Comparison of ENCODE assay signal across 2 cellular contexts in the genomic region with DNA sequence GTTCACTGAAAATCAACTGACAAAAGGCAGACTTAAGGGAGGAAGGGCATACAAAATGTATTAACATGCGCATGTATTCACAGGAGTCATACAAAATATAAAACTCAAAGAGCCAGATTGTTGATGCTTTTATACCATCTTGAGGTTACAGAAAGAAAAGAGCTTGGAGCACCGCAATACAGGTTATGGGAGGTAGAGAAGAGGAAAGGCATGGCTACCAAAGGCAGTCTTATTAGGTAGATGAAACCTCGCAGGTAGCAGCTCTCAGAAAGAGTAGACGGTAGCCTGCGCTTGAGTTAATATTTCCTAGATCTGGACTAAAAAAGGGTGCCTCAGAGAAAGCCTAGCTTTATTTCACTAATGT.
A peak's percentile ranks its signal among the peaks of the same experiment; 100 is the strongest.
TF ChIP-seq lines count a peak whose summit lies in the region.

No MANE protein-coding gene starts in this region.

TF ChIP-seq in HepG2, 621 proteins besides CTCF, POLR2A, EP300 and RAD21:
- TF ChIP-seq RARG (CRISPR knock-in tag; IDR thresholded peaks at IDR 0.05; ENCODE audit: low read depth) (0 out of 2 replicates have a peak, but pooled peaks have one; percentile 7), SALL2 (CRISPR knock-in tag; IDR thresholded peaks at IDR 0.05) (no peak), ZNF782 (CRISPR knock-in tag; IDR thresholded peaks at IDR 0.05; ENCODE audit: borderline replicate concordance) (peak; percentile 49; the same call in 1 of the 2 replicates), GATA4 (IDR thresholded peaks at IDR 0.05; ENCODE audit: borderline replicate concordance, low read depth) (no peak), ZZZ3 (CRISPR knock-in tag; IDR thresholded peaks at IDR 0.05; ENCODE audit: borderline replicate concordance) (0 out of 2 replicates have a peak, but pooled peaks have one; percentile 58), CCDC6 (CRISPR knock-in tag; IDR thresholded peaks at IDR 0.05) (no peak), MED8 (CRISPR knock-in tag; IDR thresholded peaks at IDR 0.05; ENCODE audit: insufficient replicate concordance) (no peak), ZNF354B (CRISPR knock-in tag; IDR thresholded peaks at IDR 0.05) (0 out of 2 replicates have a peak, but pooled peaks have one; percentile 70), HNRNPL (IDR thresholded peaks at IDR 0.05; ENCODE audit: low read depth, low read length) (0 out of 2 replicates have a peak, but pooled peaks have one; percentile 8), ZNF564 (CRISPR knock-in tag; IDR thresholded peaks at IDR 0.05) (peak; percentile 69; the same call in 1 of the 2 replicates), ZBTB3 (CRISPR knock-in tag; IDR thresholded peaks at IDR 0.05; ENCODE audit: borderline replicate concordance, low read depth) (0 out of 2 replicates have a peak, but pooled peaks have one; percentile 10), RBFOX2 (IDR thresholded peaks at IDR 0.05; ENCODE audit: low read depth, low read length) (peak; percentile 56), ZMAT3 (CRISPR knock-in tag; conservative IDR thresholded peaks at IDR 0.05) (0 out of 2 replicates have a peak, but pooled peaks have one; percentile 13), ELF4 (CRISPR knock-in tag; IDR thresholded peaks at IDR 0.05; ENCODE audit: borderline replicate concordance) (0 out of 2 replicates have a peak, but pooled peaks have one; percentile 33), ZNF121 (CRISPR knock-in tag; IDR thresholded peaks at IDR 0.05) (no peak), ZSCAN29 (CRISPR knock-in tag; conservative IDR thresholded peaks at IDR 0.05) (peak; percentile 16; the same call in 1 of the 2 replicates)
- TF ChIP-seq, protein P1, sequence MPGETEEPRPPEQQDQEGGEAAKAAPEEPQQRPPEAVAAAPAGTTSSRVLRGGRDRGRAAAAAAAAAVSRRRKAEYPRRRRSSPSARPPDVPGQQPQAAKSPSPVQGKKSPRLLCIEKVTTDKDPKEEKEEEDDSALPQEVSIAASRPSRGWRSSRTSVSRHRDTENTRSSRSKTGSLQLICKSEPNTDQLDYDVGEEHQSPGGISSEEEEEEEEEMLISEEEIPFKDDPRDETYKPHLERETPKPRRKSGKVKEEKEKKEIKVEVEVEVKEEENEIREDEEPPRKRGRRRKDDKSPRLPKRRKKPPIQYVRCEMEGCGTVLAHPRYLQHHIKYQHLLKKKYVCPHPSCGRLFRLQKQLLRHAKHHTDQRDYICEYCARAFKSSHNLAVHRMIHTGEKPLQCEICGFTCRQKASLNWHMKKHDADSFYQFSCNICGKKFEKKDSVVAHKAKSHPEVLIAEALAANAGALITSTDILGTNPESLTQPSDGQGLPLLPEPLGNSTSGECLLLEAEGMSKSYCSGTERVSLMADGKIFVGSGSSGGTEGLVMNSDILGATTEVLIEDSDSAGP (CRISPR knock-in tag; IDR thresholded peaks at IDR 0.05; ENCODE audit: borderline replicate concordance), result no peak
- TF ChIP-seq, protein P2, sequence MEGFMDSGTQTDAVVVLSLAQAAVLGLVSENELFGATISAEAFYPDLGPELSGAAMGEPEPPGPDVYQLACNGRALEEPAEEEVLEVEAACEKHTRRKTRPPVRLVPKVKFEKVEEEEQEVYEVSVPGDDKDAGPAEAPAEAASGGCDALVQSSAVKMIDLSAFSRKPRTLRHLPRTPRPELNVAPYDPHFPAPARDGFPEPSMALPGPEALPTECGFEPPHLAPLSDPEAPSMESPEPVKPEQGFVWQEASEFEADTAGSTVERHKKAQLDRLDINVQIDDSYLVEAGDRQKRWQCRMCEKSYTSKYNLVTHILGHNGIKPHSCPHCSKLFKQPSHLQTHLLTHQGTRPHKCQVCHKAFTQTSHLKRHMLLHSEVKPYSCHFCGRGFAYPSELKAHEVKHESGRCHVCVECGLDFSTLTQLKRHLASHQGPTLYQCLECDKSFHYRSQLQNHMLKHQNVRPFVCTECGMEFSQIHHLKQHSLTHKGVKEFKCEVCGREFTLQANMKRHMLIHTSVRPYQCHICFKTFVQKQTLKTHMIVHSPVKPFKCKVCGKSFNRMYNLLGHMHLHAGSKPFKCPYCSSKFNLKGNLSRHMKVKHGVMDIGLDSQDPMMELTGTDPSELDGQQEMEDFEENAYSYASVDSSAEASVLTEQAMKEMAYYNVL (CRISPR knock-in tag; IDR thresholded peaks at IDR 0.05; ENCODE audit: borderline replicate concordance), result 0 out of 2 replicates have a peak, but pooled peaks have one; percentile 0
- TF ChIP-seq, protein P3, sequence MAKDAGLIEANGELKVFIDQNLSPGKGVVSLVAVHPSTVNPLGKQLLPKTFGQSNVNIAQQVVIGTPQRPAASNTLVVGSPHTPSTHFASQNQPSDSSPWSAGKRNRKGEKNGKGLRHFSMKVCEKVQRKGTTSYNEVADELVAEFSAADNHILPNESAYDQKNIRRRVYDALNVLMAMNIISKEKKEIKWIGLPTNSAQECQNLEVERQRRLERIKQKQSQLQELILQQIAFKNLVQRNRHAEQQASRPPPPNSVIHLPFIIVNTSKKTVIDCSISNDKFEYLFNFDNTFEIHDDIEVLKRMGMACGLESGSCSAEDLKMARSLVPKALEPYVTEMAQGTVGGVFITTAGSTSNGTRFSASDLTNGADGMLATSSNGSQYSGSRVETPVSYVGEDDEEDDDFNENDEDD (CRISPR knock-in tag; IDR thresholded peaks at IDR 0.05; ENCODE audit: borderline replicate concordance), result no peak
- TF ChIP-seq, protein P4, sequence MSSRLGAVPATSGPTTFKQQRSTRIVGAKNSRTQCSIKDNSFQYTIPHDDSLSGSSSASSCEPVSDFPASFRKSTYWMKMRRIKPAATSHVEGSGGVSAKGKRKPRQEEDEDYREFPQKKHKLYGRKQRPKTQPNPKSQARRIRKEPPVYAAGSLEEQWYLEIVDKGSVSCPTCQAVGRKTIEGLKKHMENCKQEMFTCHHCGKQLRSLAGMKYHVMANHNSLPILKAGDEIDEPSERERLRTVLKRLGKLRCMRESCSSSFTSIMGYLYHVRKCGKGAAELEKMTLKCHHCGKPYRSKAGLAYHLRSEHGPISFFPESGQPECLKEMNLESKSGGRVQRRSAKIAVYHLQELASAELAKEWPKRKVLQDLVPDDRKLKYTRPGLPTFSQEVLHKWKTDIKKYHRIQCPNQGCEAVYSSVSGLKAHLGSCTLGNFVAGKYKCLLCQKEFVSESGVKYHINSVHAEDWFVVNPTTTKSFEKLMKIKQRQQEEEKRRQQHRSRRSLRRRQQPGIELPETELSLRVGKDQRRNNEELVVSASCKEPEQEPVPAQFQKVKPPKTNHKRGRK (CRISPR knock-in tag; IDR thresholded peaks at IDR 0.05), result peak; percentile 75; the same call in 1 of the 2 replicates
- TF ChIP-seq, protein P5, sequence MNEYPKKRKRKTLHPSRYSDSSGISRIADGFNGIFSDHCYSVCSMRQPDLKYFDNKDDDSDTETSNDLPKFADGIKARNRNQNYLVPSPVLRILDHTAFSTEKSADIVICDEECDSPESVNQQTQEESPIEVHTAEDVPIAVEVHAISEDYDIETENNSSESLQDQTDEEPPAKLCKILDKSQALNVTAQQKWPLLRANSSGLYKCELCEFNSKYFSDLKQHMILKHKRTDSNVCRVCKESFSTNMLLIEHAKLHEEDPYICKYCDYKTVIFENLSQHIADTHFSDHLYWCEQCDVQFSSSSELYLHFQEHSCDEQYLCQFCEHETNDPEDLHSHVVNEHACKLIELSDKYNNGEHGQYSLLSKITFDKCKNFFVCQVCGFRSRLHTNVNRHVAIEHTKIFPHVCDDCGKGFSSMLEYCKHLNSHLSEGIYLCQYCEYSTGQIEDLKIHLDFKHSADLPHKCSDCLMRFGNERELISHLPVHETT (CRISPR knock-in tag; conservative IDR thresholded peaks at IDR 0.05), result 0 out of 2 replicates have a peak, but pooled peaks have one; percentile 3
TF ChIP-seq in HepG2: peak in this region for 14.

TF ChIP-seq in neural cell, 6 proteins besides CTCF, POLR2A, EP300 and RAD21:
- TF ChIP-seq MXI1 (conservative IDR thresholded peaks at IDR 0.05; ENCODE audit: poor library complexity, severe bottlenecking) (no peak), POLR2AphosphoS5 (IDR thresholded peaks at IDR 0.05) (no peak), SMC3 (conservative IDR thresholded peaks at IDR 0.05; ENCODE audit: poor library complexity) (no peak), TAF1 (IDR thresholded peaks at IDR 0.05; ENCODE audit: low read depth) (no peak), EZH2 (IDR thresholded peaks at IDR 0.05; ENCODE audit: borderline replicate concordance, insufficient read depth, low read length, poor library complexity, severe bottlenecking) (no peak)
- TF ChIP-seq, protein P6, sequence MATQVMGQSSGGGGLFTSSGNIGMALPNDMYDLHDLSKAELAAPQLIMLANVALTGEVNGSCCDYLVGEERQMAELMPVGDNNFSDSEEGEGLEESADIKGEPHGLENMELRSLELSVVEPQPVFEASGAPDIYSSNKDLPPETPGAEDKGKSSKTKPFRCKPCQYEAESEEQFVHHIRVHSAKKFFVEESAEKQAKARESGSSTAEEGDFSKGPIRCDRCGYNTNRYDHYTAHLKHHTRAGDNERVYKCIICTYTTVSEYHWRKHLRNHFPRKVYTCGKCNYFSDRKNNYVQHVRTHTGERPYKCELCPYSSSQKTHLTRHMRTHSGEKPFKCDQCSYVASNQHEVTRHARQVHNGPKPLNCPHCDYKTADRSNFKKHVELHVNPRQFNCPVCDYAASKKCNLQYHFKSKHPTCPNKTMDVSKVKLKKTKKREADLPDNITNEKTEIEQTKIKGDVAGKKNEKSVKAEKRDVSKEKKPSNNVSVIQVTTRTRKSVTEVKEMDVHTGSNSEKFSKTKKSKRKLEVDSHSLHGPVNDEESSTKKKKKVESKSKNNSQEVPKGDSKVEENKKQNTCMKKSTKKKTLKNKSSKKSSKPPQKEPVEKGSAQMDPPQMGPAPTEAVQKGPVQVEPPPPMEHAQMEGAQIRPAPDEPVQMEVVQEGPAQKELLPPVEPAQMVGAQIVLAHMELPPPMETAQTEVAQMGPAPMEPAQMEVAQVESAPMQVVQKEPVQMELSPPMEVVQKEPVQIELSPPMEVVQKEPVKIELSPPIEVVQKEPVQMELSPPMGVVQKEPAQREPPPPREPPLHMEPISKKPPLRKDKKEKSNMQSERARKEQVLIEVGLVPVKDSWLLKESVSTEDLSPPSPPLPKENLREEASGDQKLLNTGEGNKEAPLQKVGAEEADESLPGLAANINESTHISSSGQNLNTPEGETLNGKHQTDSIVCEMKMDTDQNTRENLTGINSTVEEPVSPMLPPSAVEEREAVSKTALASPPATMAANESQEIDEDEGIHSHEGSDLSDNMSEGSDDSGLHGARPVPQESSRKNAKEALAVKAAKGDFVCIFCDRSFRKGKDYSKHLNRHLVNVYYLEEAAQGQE (IDR thresholded peaks at IDR 0.05; ENCODE audit: borderline replicate concordance), result no peak
